18 cellular contexts compared by ENCODE assay signal in genomic region chr3:30401971-30402370, GRCh38.
DNase-seq lines count a peak whose midpoint lies in the region; ATAC-seq and TF ChIP-seq lines count a peak whose summit lies in the region.
"Had no signal": no experiment of that assay in that cellular context is flagged by ENCODE, and none has a peak within 500 bp of the region (broad histone marks: within the 10 kb centered on the region; RNA-seq: fewer than 3 reads in every experiment).

No MANE protein-coding gene starts in this region.

- no peaks in the 10 kb centered on the region for H3K9me3 ChIP-seq in right atrium auricular region
- H3K9me3 ChIP-seq: adrenal gland, thyroid gland had no signal

- H3K4me3 ChIP-seq in right atrium auricular region (no peak overlapping the region), fibroblast of villous mesenchyme (ENCODE audit: low read depth, low read length) (no peak overlapping the region)
- H3K4me3 ChIP-seq: adrenal gland, thyroid gland had no signal

- peaks cover 8% of the 10 kb centered on the region for H3K4me1 Mint-ChIP-seq in activated T-helper 17 cell treated with anti-CD3 and anti-CD28 coated beads, Interleukin-2, amount 50 U/mL, for 72 hours

- peaks cover 0 to 40% of the 10 kb centered on the region in 2 donors for H3K4me1 ChIP-seq in right atrium auricular region
- H3K4me1 ChIP-seq: parathyroid adenoma had no signal

- peaks cover under 1% of the 10 kb centered on the region for H3K9me3 Mint-ChIP-seq in activated T-helper 17 cell treated with anti-CD3 and anti-CD28 coated beads, Interleukin-2, amount 50 U/mL, for 72 hours

- H3K27ac ChIP-seq in right atrium auricular region = peak overlapping the region in 1 of 2 donors; percentile 54
- H3K27ac ChIP-seq: parathyroid adenoma, thyroid gland had no signal

- H3K27me3 ChIP-seq in right atrium auricular region = no peaks in the 10 kb centered on the region
- H3K27me3 ChIP-seq: adrenal gland, thyroid gland had no signal

- no peak overlapping the region for H3K27ac Mint-ChIP-seq in activated T-helper 17 cell treated with anti-CD3 and anti-CD28 coated beads, Interleukin-2, amount 50 U/mL, for 72 hours

- intact Hi-C loops in Right ventricle myocardium inferior (cut with DNase I) = no loop called here

- no peak for DNase-seq in Right ventricle myocardium inferior (ENCODE audit: missing footprints)
- DNase-seq in right atrium auricular region (ENCODE audit: low spot score) = no peak
- peak; percentile 70 for DNase-seq in fibroblast of villous mesenchyme (ENCODE audit: low read depth)
- peak; percentile 57 for DNase-seq in stromal cell of bone marrow (ENCODE audit: low read depth)
- DNase-seq: activated CD4-positive, CD25-positive, alpha-beta regulatory T cell; activated CD8-positive, alpha-beta memory T cell treated with anti-CD3 and anti-CD28 coated beads, Interleukin-2, amount 50 U/mL, for 48 hours; adrenal gland; DMS 273 treated with DMSO at 0.1 percent for 48 hours; islet precursor cell; NK-92 treated with Interleukin-12 subunit alpha and Interleukin-12 subunit beta, amount 100 ng/mL, for 24 hours; stimulated activated CD4-positive, alpha-beta T cell treated with anti-CD3 and anti-CD28 coated beads, Interleukin-15, amount 100 ng/mL, for 24 hours; SW 1271; thyroid gland had no signal

- peaks cover 3% of the 10 kb centered on the region for H3K27me3 Mint-ChIP-seq in activated T-helper 17 cell treated with anti-CD3 and anti-CD28 coated beads, Interleukin-2, amount 50 U/mL, for 72 hours

- H3K4me3 Mint-ChIP-seq in activated T-helper 17 cell treated with anti-CD3 and anti-CD28 coated beads, Interleukin-2, amount 50 U/mL, for 72 hours = no peak overlapping the region

- no peaks in the 10 kb centered on the region for H3K36me3 Mint-ChIP-seq in activated T-helper 17 cell treated with anti-CD3 and anti-CD28 coated beads, Interleukin-2, amount 50 U/mL, for 72 hours (ENCODE audit: low read depth)

- no peaks in the 10 kb centered on the region for H3K36me3 ChIP-seq in right atrium auricular region
- H3K36me3 ChIP-seq: adrenal gland, thyroid gland had no signal

- ATAC-seq in Right ventricle myocardium inferior = peak; percentile 59
- ATAC-seq in activated T-helper 17 cell treated with anti-CD3 and anti-CD28 coated beads, Interleukin-2, amount 50 U/mL, for 72 hours (replicated peaks) = peak; percentile 43
- ATAC-seq in GM19324 (IDR thresholded peaks at IDR 0.05; ENCODE audit: low FRiP score, unreplicated experiment) = no peak
- ATAC-seq in GM19023 (IDR thresholded peaks at IDR 0.05; ENCODE audit: unreplicated experiment) = no peak
- no peak for ATAC-seq in GM18873 (IDR thresholded peaks at IDR 0.05; ENCODE audit: low FRiP score, unreplicated experiment)

- no peak for TF ChIP-seq CTCF in right atrium auricular region (IDR thresholded peaks at IDR 0.05)
- TF ChIP-seq CTCF in fibroblast of villous mesenchyme (IDR thresholded peaks at IDR 0.05; ENCODE audit: insufficient read depth, low read depth, low read length) = no peak

Comparison
In these comparisons a context has a peak if more than half of its experiments do, and no peak if none do; other contexts are left out.
1. ATAC-seq: peak in Right ventricle myocardium inferior (single experiment) and activated T-helper 17 cell treated with anti-CD3 and anti-CD28 coated beads, Interleukin-2, amount 50 U/mL, for 72 hours (single experiment); none in GM19324 (single experiment), GM19023 (single experiment) and GM18873 (single experiment).
2. DNase-seq: peak in fibroblast of villous mesenchyme (single experiment) and stromal cell of bone marrow (single experiment); none in Right ventricle myocardium inferior (single experiment) and right atrium auricular region (single experiment).